19 cellular contexts compared by ENCODE assay signal in genomic region chr9:120464857-120465421, GRCh38.
"Had no signal": no experiment of that assay in that cellular context is flagged by ENCODE, and none has a peak within 500 bp of the region (broad histone marks: within the 10 kb centered on the region; RNA-seq: fewer than 3 reads in every experiment).

No MANE protein-coding gene starts in this region.

- H3K27ac ChIP-seq: coronary artery, epithelial cell of prostate, esophagus squamous epithelium, gastrocnemius medialis, heart right ventricle, left ventricle myocardium inferior, lower lobe of right lung had no signal

- H3K4me1 ChIP-seq: esophagus squamous epithelium, gastrocnemius medialis, left ventricle myocardium inferior, lower lobe of right lung had no signal

- DNase-seq: cerebellar nuclear complex; effector CD8-positive, alpha-beta T cell; effector memory CD8-positive, alpha-beta T cell; erythroblast; esophagus squamous epithelium; foreskin fibroblast; foreskin melanocyte; gastrocnemius medialis; glutamatergic neuron; heart right ventricle; hippocampal formation; left cardiac atrium; left ventricle myocardium inferior; lower lobe of right lung; mesendoderm; midbrain had no signal

- H3K9me3 ChIP-seq: esophagus squamous epithelium, gastrocnemius medialis, heart right ventricle, left ventricle myocardium inferior, lower lobe of right lung had no signal

- H3K4me3 ChIP-seq: coronary artery, esophagus squamous epithelium, gastrocnemius medialis, heart right ventricle, left ventricle myocardium inferior, lower lobe of right lung had no signal

- H3K27me3 ChIP-seq: esophagus squamous epithelium, gastrocnemius medialis, heart right ventricle had no signal

- ATAC-seq: effector memory CD8-positive, alpha-beta T cell; esophagus mucosa; heart right ventricle had no signal
